In genomic region chr5:90014420-90014819, GRCh38 we compare ENCODE assay signal across 12 cellular contexts.
DNase-seq lines count a peak whose midpoint lies in the region; ATAC-seq lines count a peak whose summit lies in the region.
"Had no signal": no experiment of that assay in that cellular context is flagged by ENCODE, and none has a peak within 500 bp of the region (broad histone marks: within the 10 kb centered on the region; RNA-seq: fewer than 3 reads in every experiment).

No MANE protein-coding gene starts in this region.

- no peaks in the 10 kb centered on the region for H3K4me1 Mint-ChIP-seq in activated naive CD4-positive, alpha-beta T cell treated with anti-CD3 and anti-CD28 coated beads, Interleukin-2, amount 10 ng/mL, durations not matched to agents 7 days and 5 days

- H3K27me3 Mint-ChIP-seq in activated naive CD4-positive, alpha-beta T cell treated with anti-CD3 and anti-CD28 coated beads, Interleukin-2, amount 10 ng/mL, durations not matched to agents 7 days and 5 days: no peaks in the 10 kb centered on the region

- no peak for DNase-seq in activated naive CD4-positive, alpha-beta T cell treated with anti-CD3 and anti-CD28 coated beads, Interleukin-2, amount 10 ng/mL, durations not matched to agents 7 days and 5 days
- DNase-seq in GDM1 (lab: John Stamatoyannopoulos, UW): no peak
- no peak for DNase-seq in substantia nigra (lab: John Stamatoyannopoulos, UW)
- DNase-seq in stimulated activated CD4-positive, alpha-beta T cell treated with anti-CD3 and anti-CD28 coated beads, Interleukin-4, amount 100 ng/mL, for 4 hours: no peak
- DNase-seq: erythroblast, NCI-H1417 treated with DMSO at 0.1 percent for 48 hours, T-helper 2 cell had no signal

- no peaks in the 10 kb centered on the region for H3K9me3 Mint-ChIP-seq in activated naive CD4-positive, alpha-beta T cell treated with anti-CD3 and anti-CD28 coated beads, Interleukin-2, amount 10 ng/mL, durations not matched to agents 7 days and 5 days

- H3K36me3 Mint-ChIP-seq in activated naive CD4-positive, alpha-beta T cell treated with anti-CD3 and anti-CD28 coated beads, Interleukin-2, amount 10 ng/mL, durations not matched to agents 7 days and 5 days: no peaks in the 10 kb centered on the region

- no peak overlapping the region for H3K27ac ChIP-seq in substantia nigra (ENCODE audit: low read depth, low read length, poor library complexity, severe bottlenecking)

- H3K4me3 Mint-ChIP-seq in activated naive CD4-positive, alpha-beta T cell treated with anti-CD3 and anti-CD28 coated beads, Interleukin-2, amount 10 ng/mL, durations not matched to agents 7 days and 5 days: no peak overlapping the region

- ATAC-seq in GM18511 (IDR thresholded peaks at IDR 0.05; ENCODE audit: unreplicated experiment) (peak; percentile 80), GM21360 (IDR thresholded peaks at IDR 0.05; ENCODE audit: unreplicated experiment) (peak; percentile 71), HG02938 (IDR thresholded peaks at IDR 0.05; ENCODE audit: unreplicated experiment) (peak; percentile 85), HG03565 (IDR thresholded peaks at IDR 0.05; ENCODE audit: unreplicated experiment) (peak; percentile 73)
- ATAC-seq: sciatic nerve had no signal

- CTCF ChIA-PET in activated naive CD4-positive, alpha-beta T cell treated with anti-CD3 and anti-CD28 coated beads, Interleukin-2, amount 10 ng/mL, durations not matched to agents 7 days and 5 days (lab: Charles Lee): no interaction called here

- no peak overlapping the region for H3K27ac Mint-ChIP-seq in activated naive CD4-positive, alpha-beta T cell treated with anti-CD3 and anti-CD28 coated beads, Interleukin-2, amount 10 ng/mL, durations not matched to agents 7 days and 5 days
